In the genomic region with DNA sequence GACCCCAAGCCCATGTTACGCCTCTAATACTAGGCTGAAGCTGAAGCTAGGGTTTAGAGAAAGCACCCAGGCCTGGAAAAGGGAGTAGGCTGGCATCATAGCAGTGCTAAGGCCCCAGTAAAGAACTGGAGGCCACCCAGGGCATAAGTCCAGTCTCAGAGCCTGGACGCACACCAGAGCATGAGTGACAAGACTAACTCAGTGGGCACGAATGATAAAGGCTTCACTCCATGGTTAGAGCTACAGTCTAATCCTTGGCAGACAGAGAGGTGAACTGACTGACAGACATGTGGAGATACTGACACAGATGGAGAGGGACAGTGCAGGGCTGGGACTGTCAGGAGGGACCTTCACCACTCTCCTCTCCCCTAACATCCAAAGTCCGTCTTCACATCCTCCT, we compare ENCODE assay signal across 37 cellular contexts.
"Had no signal": no experiment of that assay in that cellular context is flagged by ENCODE, and none has a peak within 500 bp of the region (broad histone marks: within the 10 kb centered on the region; RNA-seq: fewer than 3 reads in every experiment).

No MANE protein-coding gene starts in this region.

- H3K4me3 ChIP-seq: MG63, Peyer's patch, SK-N-MC had no signal

- H3K4me3 Mint-ChIP-seq: activated CD4-positive, alpha-beta memory T cell treated with anti-CD3 and anti-CD28 coated beads, Interleukin-2, amount 10 ng/mL, durations not matched to agents 7 days and 5 days; activated CD8-positive, alpha-beta memory T cell treated with anti-CD3 and anti-CD28 coated beads, Interleukin-2, amount 10 ng/mL, durations not matched to agents 7 days and 5 days; activated naive CD4-positive, alpha-beta T cell treated with anti-CD3 and anti-CD28 coated beads, Interleukin-2, amount 10 ng/mL, durations not matched to agents 7 days and 5 days; activated naive CD8-positive, alpha-beta T cell; activated naive CD8-positive, alpha-beta T cell treated with anti-CD3 and anti-CD28 coated beads, Interleukin-2, amount 50 U/mL, for 24 hours; brain; T-cell had no signal

- H3K27ac ChIP-seq: Peyer's patch, SK-N-MC, WERI-Rb-1 had no signal

- DNase-seq: activated CD4-positive, alpha-beta memory T cell treated with anti-CD3 and anti-CD28 coated beads, Interleukin-2, amount 10 ng/mL, durations not matched to agents 7 days and 5 days; activated CD4-positive, alpha-beta T cell treated with anti-CD3 and anti-CD28 coated beads for 1 hour; activated CD4-positive, alpha-beta T cell treated with anti-CD3 and anti-CD28 coated beads for 48 hours; activated CD4-positive, CD25-positive, alpha-beta regulatory T cell; activated CD8-positive, alpha-beta memory T cell treated with anti-CD3 and anti-CD28 coated beads for 24 hours; activated CD8-positive, alpha-beta memory T cell treated with anti-CD3 and anti-CD28 coated beads, Interleukin-2, amount 10 ng/mL, durations not matched to agents 7 days and 5 days; activated CD8-positive, alpha-beta memory T cell treated with anti-CD3 and anti-CD28 coated beads, Interleukin-2, amount 50 U/mL, for 48 hours; activated effector memory CD4-positive, alpha-beta T cell treated with Interleukin-2 at 50 U/mL for 16 hours; activated naive CD4-positive, alpha-beta T cell treated with anti-CD3 and anti-CD28 coated beads, Interleukin-2, amount 10 ng/mL, durations not matched to agents 7 days and 5 days; activated naive CD8-positive, alpha-beta T cell treated with anti-CD3 and anti-CD28 coated beads, Interleukin-2, amount 50 U/mL, for 24 hours; activated T-cell treated with anti-CD3 and anti-CD28 coated beads, Interleukin-2, amount 50 U/mL, for 48 hours; anterior cingulate cortex; central memory CD4-positive, alpha-beta T cell; Kasumi-1; KG1; MG63; NCI-H1092; NCI-H1417; NCI-H146; NCI-H187; NCI-H2029 treated with DMSO at 0.1 percent for 48 hours; NCI-H2107; NCI-H2171; NCI-H510A; NCI-H526; NCI-H748 treated with DMSO at 0.1 percent for 48 hours; NK-92 treated with Interleukin-12 subunit alpha and Interleukin-12 subunit beta, amount 100 ng/mL, for 24 hours; PC-3; Peyer's patch; RPMI8226; T-cell; T-helper 2 cell; T-helper 9 cell; WERI-Rb-1 had no signal

- H3K4me1 ChIP-seq: Peyer's patch had no signal

- H3K36me3 ChIP-seq: MG63, Peyer's patch, WERI-Rb-1 had no signal

- H3K27me3 ChIP-seq: MG63, Peyer's patch had no signal

- H3K27me3 Mint-ChIP-seq: activated CD4-positive, alpha-beta memory T cell treated with anti-CD3 and anti-CD28 coated beads, Interleukin-2, amount 10 ng/mL, durations not matched to agents 7 days and 5 days; activated CD8-positive, alpha-beta memory T cell treated with anti-CD3 and anti-CD28 coated beads, Interleukin-2, amount 10 ng/mL, durations not matched to agents 7 days and 5 days; activated naive CD4-positive, alpha-beta T cell treated with anti-CD3 and anti-CD28 coated beads, Interleukin-2, amount 10 ng/mL, durations not matched to agents 7 days and 5 days; activated naive CD8-positive, alpha-beta T cell treated with anti-CD3 and anti-CD28 coated beads, Interleukin-2, amount 50 U/mL, for 24 hours; T-cell had no signal

- H3K27ac Mint-ChIP-seq: activated CD4-positive, alpha-beta memory T cell treated with anti-CD3 and anti-CD28 coated beads, Interleukin-2, amount 10 ng/mL, durations not matched to agents 7 days and 5 days; activated CD8-positive, alpha-beta memory T cell treated with anti-CD3 and anti-CD28 coated beads, Interleukin-2, amount 10 ng/mL, durations not matched to agents 7 days and 5 days; activated naive CD4-positive, alpha-beta T cell treated with anti-CD3 and anti-CD28 coated beads, Interleukin-2, amount 10 ng/mL, durations not matched to agents 7 days and 5 days; activated naive CD8-positive, alpha-beta T cell; activated naive CD8-positive, alpha-beta T cell treated with anti-CD3 and anti-CD28 coated beads, Interleukin-2, amount 50 U/mL, for 24 hours; brain; T-cell had no signal

- H3K9me3 Mint-ChIP-seq: activated CD4-positive, alpha-beta memory T cell treated with anti-CD3 and anti-CD28 coated beads, Interleukin-2, amount 10 ng/mL, durations not matched to agents 7 days and 5 days; activated naive CD4-positive, alpha-beta T cell treated with anti-CD3 and anti-CD28 coated beads, Interleukin-2, amount 10 ng/mL, durations not matched to agents 7 days and 5 days; activated naive CD8-positive, alpha-beta T cell treated with anti-CD3 and anti-CD28 coated beads, Interleukin-2, amount 50 U/mL, for 24 hours; brain; T-cell had no signal

- ATAC-seq: activated CD8-positive, alpha-beta memory T cell treated with anti-CD3 and anti-CD28 coated beads, Interleukin-2, amount 10 ng/mL, durations not matched to agents 7 days and 5 days; activated naive CD8-positive, alpha-beta T cell treated with anti-CD3 and anti-CD28 coated beads, Interleukin-2, amount 50 U/mL, for 24 hours; PC-3; T-cell had no signal

- H3K9me3 ChIP-seq: MG63, Peyer's patch had no signal

- H3K4me1 Mint-ChIP-seq: activated CD4-positive, alpha-beta memory T cell treated with anti-CD3 and anti-CD28 coated beads, Interleukin-2, amount 10 ng/mL, durations not matched to agents 7 days and 5 days; activated CD8-positive, alpha-beta memory T cell treated with anti-CD3 and anti-CD28 coated beads, Interleukin-2, amount 10 ng/mL, durations not matched to agents 7 days and 5 days; activated naive CD4-positive, alpha-beta T cell treated with anti-CD3 and anti-CD28 coated beads, Interleukin-2, amount 10 ng/mL, durations not matched to agents 7 days and 5 days; activated naive CD8-positive, alpha-beta T cell treated with anti-CD3 and anti-CD28 coated beads, Interleukin-2, amount 50 U/mL, for 24 hours; T-cell had no signal
